In genomic region chr11:128343134-128343514, GRCh38 we compare ENCODE assay signal across 10 cellular contexts.
DNase-seq lines count a peak whose midpoint lies in the region; ATAC-seq and TF ChIP-seq lines count a peak whose summit lies in the region.
"Had no signal": no experiment of that assay in that cellular context is flagged by ENCODE, and none has a peak within 500 bp of the region (broad histone marks: within the 10 kb centered on the region; RNA-seq: fewer than 3 reads in every experiment).

No MANE protein-coding gene starts in this region.

- H3K27me3 ChIP-seq in esophagus (ENCODE audit: control insufficient read depth in 1 of 2, insufficient read depth in 2 of 2, low read length in 2 of 2) (no peaks in the 10 kb centered on the region), thyroid gland (no peaks in the 10 kb centered on the region)
- H3K27me3 ChIP-seq: foreskin keratinocyte had no signal

- H3K36me3 ChIP-seq in esophagus (ENCODE audit: control insufficient read depth in 2 of 2, insufficient read depth in 2 of 2, low read length in 1 of 2) = no peaks in the 10 kb centered on the region
- no peaks in the 10 kb centered on the region for H3K36me3 ChIP-seq in thyroid gland

- H3K4me1 ChIP-seq in esophagus (ENCODE audit: control insufficient read depth in 2 of 2, insufficient read depth in 2 of 2, low read length in 1 of 2) (no peaks in the 10 kb centered on the region), thyroid gland (peaks cover 30 to 33% of the 10 kb centered on the region in 2 donors)
- H3K4me1 ChIP-seq: foreskin keratinocyte had no signal

- H3K9me3 ChIP-seq in esophagus (ENCODE audit: control insufficient read depth in 2 of 2, insufficient read depth in 1 of 2, low read depth in 1 of 2, low read length in 1 of 2) (no peaks in the 10 kb centered on the region), thyroid gland (no peaks in the 10 kb centered on the region)

- 58 to 65% methylated on average over 2 of the region's 2 CpGs for WGBS in esophagus, 2 donors
- WGBS in thyroid gland, 2 donors = 47 to 51% methylated on average over 2 of the region's 2 CpGs

- peak; percentile 8 for ATAC-seq in Right ventricle myocardium inferior
- ATAC-seq in Right ventricle myocardium superior (ENCODE audit: poor library complexity) = no peak
- ATAC-seq in HG03442 (IDR thresholded peaks at IDR 0.05; ENCODE audit: unreplicated experiment) = peak; percentile 19

- TF ChIP-seq CTCF in thyroid gland (IDR thresholded peaks at IDR 0.05) = no peak

- DNase-seq in Right ventricle myocardium inferior (ENCODE audit: missing footprints) = no peak
- no peak for DNase-seq in Right ventricle myocardium superior
- DNase-seq in thyroid gland = no peak
- no peak for DNase-seq in GF-D8 (lab: John Stamatoyannopoulos, UW)
- no peak for DNase-seq in NCI-H526 (lab: John Stamatoyannopoulos, UW)
- no peak for DNase-seq in NCI-H446 (lab: John Stamatoyannopoulos, UW)

- intact Hi-C loops in Right ventricle myocardium inferior (cut with DNase I) (no loop called here), Right ventricle myocardium superior (cut with DNase I) (no loop called here), thyroid gland (cut with DNase I) (loop anchor here (10.0 kb wide), 1 partner anchor 112 kb away; no protein-coding TSS in a partner anchor)

- H3K4me3 ChIP-seq in esophagus (ENCODE audit: low read depth in 1 of 2, low read length in 2 of 2) (no peak overlapping the region), thyroid gland (replicated peaks in 1 of 3) (no peak overlapping the region)

- H3K27ac ChIP-seq in esophagus (ENCODE audit: low read depth in 2 of 2, low read length in 1 of 2) (peak overlapping the region; percentile 3 to 14), thyroid gland (peak overlapping the region; percentile 43 to 87 (median 69))
- H3K27ac ChIP-seq: C4-2B, foreskin keratinocyte had no signal

- no peak for TF ChIP-seq POLR2A in thyroid gland (IDR thresholded peaks at IDR 0.05)
